Comparison of ENCODE assay signal across 30 cellular contexts in genomic region chr2:6111676-6112294, GRCh38.
"Had no signal": no experiment of that assay in that cellular context is flagged by ENCODE, and none has a peak within 500 bp of the region (broad histone marks: within the 10 kb centered on the region; RNA-seq: fewer than 3 reads in every experiment).

No MANE protein-coding gene starts in this region.

- H3K4me3 ChIP-seq: adrenal gland, body of pancreas, Peyer's patch, SJSA1 had no signal

- H3K27ac ChIP-seq: adrenal gland, body of pancreas, Peyer's patch, SJSA1 had no signal

- H3K9me3 ChIP-seq: Peyer's patch, SJSA1 had no signal

- DNase-seq: activated CD4-positive, alpha-beta T cell treated with anti-CD3 and anti-CD28 coated beads, Interleukin-2, amount 10 ng/mL, durations not matched to agents 24 days and 14 days; activated CD4-positive, alpha-beta T cell treated with anti-CD3 and anti-CD28 coated beads, Interleukin-2, amount 50 U/mL, for 4 hours; activated CD8-positive, alpha-beta T cell treated with anti-CD3 and anti-CD28 coated beads for 36 hours; activated gamma-delta T cell; activated naive CD4-positive, alpha-beta T cell treated with Interleukin-2 at 50 U/mL for 16 hours; activated T-cell treated with anti-CD3 and anti-CD28 coated beads, Interleukin-2, amount 50 U/mL, for 1 hour; activated T-cell treated with anti-CD3 and anti-CD28 coated beads, Interleukin-2, amount 50 U/mL, for 72 hours; adrenal gland; body of pancreas; caudate nucleus; cerebellar nuclear complex; Karpas-422; KBM-7; NCI-H1105; NCI-H1417 treated with DMSO at 0.1 percent for 48 hours; NCI-H1694 treated with DMSO at 0.1 percent for 48 hours; NCI-H2029; NCI-H2227 treated with DMSO at 0.1 percent for 48 hours; NCI-H446; NCI-H510A treated with DMSO at 0.1 percent for 48 hours; NCI-H526 treated with DMSO at 0.1 percent for 48 hours; NCI-H774; PC-3; Peyer's patch; RPMI8226; SHP77 treated with DMSO at 0.1 percent for 48 hours; T1000 had no signal

- H3K36me3 Mint-ChIP-seq: activated naive CD4-positive, alpha-beta T cell treated with anti-CD3 and anti-CD28 coated beads, Interleukin-2, amount 50 U/mL, for 24 hours had no signal

- H3K27ac Mint-ChIP-seq: activated CD4-positive, alpha-beta T cell treated with anti-CD3 and anti-CD28 coated beads, Interleukin-2, amount 10 ng/mL, durations not matched to agents 24 days and 14 days; activated CD8-positive, alpha-beta T cell treated with anti-CD3 and anti-CD28 coated beads for 36 hours; activated naive CD4-positive, alpha-beta T cell treated with anti-CD3 and anti-CD28 coated beads, Interleukin-2, amount 50 U/mL, for 24 hours; activated T-cell treated with anti-CD3 and anti-CD28 coated beads, Interleukin-2, amount 50 U/mL, for 72 hours; activated T-helper 17 cell treated with anti-CD3 and anti-CD28 coated beads, Interleukin-2, amount 50 U/mL, for 72 hours had no signal

- H3K9me3 Mint-ChIP-seq: activated CD4-positive, alpha-beta T cell treated with anti-CD3 and anti-CD28 coated beads, Interleukin-2, amount 10 ng/mL, durations not matched to agents 24 days and 14 days; activated T-cell treated with anti-CD3 and anti-CD28 coated beads, Interleukin-2, amount 50 U/mL, for 72 hours had no signal

- H3K27me3 ChIP-seq: adrenal gland, body of pancreas, Peyer's patch, SJSA1 had no signal

- H3K4me1 ChIP-seq: adrenal gland, body of pancreas, Peyer's patch, SJSA1 had no signal

- ATAC-seq: activated CD8-positive, alpha-beta T cell treated with anti-CD3 and anti-CD28 coated beads for 36 hours; activated T-cell treated with anti-CD3 and anti-CD28 coated beads, Interleukin-2, amount 50 U/mL, for 72 hours; activated T-helper 17 cell treated with anti-CD3 and anti-CD28 coated beads, Interleukin-2, amount 50 U/mL, for 72 hours; body of pancreas; PC-3 had no signal

- H3K36me3 ChIP-seq: adrenal gland, Peyer's patch, SJSA1 had no signal
